In genomic region chr9:134169724-134170401, GRCh38 we compare ENCODE assay signal across 1 cellular context.
TF ChIP-seq lines count a peak whose summit lies in the region.

No MANE protein-coding gene starts in this region.

TF ChIP-seq in HepG2, 621 proteins besides CTCF, POLR2A, EP300 and RAD21 (continued from another document and continues in another):
- TF ChIP-seq TBX3 (IDR thresholded peaks at IDR 0.05; ENCODE audit: borderline replicate concordance) (no peak), ZNF569 (CRISPR knock-in tag; IDR thresholded peaks at IDR 0.05; ENCODE audit: borderline replicate concordance) (no peak), ZNF619 (CRISPR knock-in tag; IDR thresholded peaks at IDR 0.05) (0 out of 2 replicates have a peak, but pooled peaks have one; percentile 53), HNF1A (IDR thresholded peaks at IDR 0.05; ENCODE audit: low read depth) (no peak), HNF1A (CRISPR knock-in tag; IDR thresholded peaks at IDR 0.05; ENCODE audit: borderline replicate concordance) (peak; percentile 35; the same call in 1 of the 2 replicates), PHF21A (CRISPR knock-in tag; IDR thresholded peaks at IDR 0.05) (0 out of 2 replicates have a peak, but pooled peaks have one; percentile 39), LCORL (IDR thresholded peaks at IDR 0.05) (no peak), LCORL (CRISPR knock-in tag; IDR thresholded peaks at IDR 0.05) (peak; percentile 41; the same call in 1 of the 2 replicates), SNAPC2 (CRISPR knock-in tag; IDR thresholded peaks at IDR 0.05) (peak; percentile 72; the same call in 1 of the 2 replicates), DBP (CRISPR knock-in tag; IDR thresholded peaks at IDR 0.05; ENCODE audit: not compliant biosample characterization) (no peak), ZNF232 (CRISPR knock-in tag; IDR thresholded peaks at IDR 0.05; ENCODE audit: borderline replicate concordance) (0 out of 2 replicates have a peak, but pooled peaks have one; percentile 19), ZBTB33 (CRISPR knock-in tag; IDR thresholded peaks at IDR 0.05) (peak; percentile 28; the same call in 1 of the 2 replicates), MTA1 (CRISPR knock-in tag; IDR thresholded peaks at IDR 0.05; ENCODE audit: borderline replicate concordance) (peak; percentile 36; the same call in 1 of the 2 replicates), ELK4 (CRISPR knock-in tag; IDR thresholded peaks at IDR 0.05; ENCODE audit: borderline replicate concordance) (no peak), ZNF44 (CRISPR knock-in tag; IDR thresholded peaks at IDR 0.05) (no peak), IKZF4 (CRISPR knock-in tag; IDR thresholded peaks at IDR 0.05; ENCODE audit: borderline replicate concordance, low read depth, not compliant biosample characterization) (peak; percentile 39), ETV5 (CRISPR knock-in tag; IDR thresholded peaks at IDR 0.05; ENCODE audit: borderline replicate concordance) (no peak), NFE2L1 (CRISPR knock-in tag; IDR thresholded peaks at IDR 0.05; ENCODE audit: borderline replicate concordance) (no peak), WIZ (CRISPR knock-in tag; IDR thresholded peaks at IDR 0.05) (0 out of 2 replicates have a peak, but pooled peaks have one; percentile 6), ZNF691 (CRISPR knock-in tag; IDR thresholded peaks at IDR 0.05; ENCODE audit: borderline replicate concordance, low read depth) (0 out of 2 replicates have a peak, but pooled peaks have one; percentile 16), MXI1 (IDR thresholded peaks at IDR 0.05; ENCODE audit: borderline replicate concordance, low read depth, low read length) (no peak), FOXJ3 (CRISPR knock-in tag; IDR thresholded peaks at IDR 0.05; ENCODE audit: borderline replicate concordance) (0 out of 2 replicates have a peak, but pooled peaks have one; percentile 27), ZSCAN25 (CRISPR knock-in tag; IDR thresholded peaks at IDR 0.05) (peak; percentile 22; the same call in 1 of the 2 replicates), MYC (CRISPR knock-in tag; IDR thresholded peaks at IDR 0.05; ENCODE audit: borderline replicate concordance) (peak; percentile 37; the same call in 1 of the 2 replicates), HDAC2 (CRISPR knock-in tag; IDR thresholded peaks at IDR 0.05) (peak; percentile 9; the same call in 1 of the 2 replicates), RBM39 (IDR thresholded peaks at IDR 0.05; ENCODE audit: low read depth, low read length, poor library complexity, severe bottlenecking) (no peak), PHF20 (CRISPR knock-in tag; IDR thresholded peaks at IDR 0.05) (0 out of 2 replicates have a peak, but pooled peaks have one; percentile 21), UBTF (CRISPR knock-in tag; IDR thresholded peaks at IDR 0.05) (peak; percentile 54; the same call in 1 of the 2 replicates), ZNF800 (CRISPR knock-in tag; IDR thresholded peaks at IDR 0.05) (no peak), GLI4 (CRISPR knock-in tag; IDR thresholded peaks at IDR 0.05; ENCODE audit: borderline replicate concordance) (peak; percentile 61; the same call in 1 of the 2 replicates), ZNF513 (CRISPR knock-in tag; conservative IDR thresholded peaks at IDR 0.05) (no peak), ZNF768 (CRISPR knock-in tag; IDR thresholded peaks at IDR 0.05) (peak; percentile 60; the same call in 1 of the 2 replicates), HOXA7 (CRISPR knock-in tag; IDR thresholded peaks at IDR 0.05) (0 out of 2 replicates have a peak, but pooled peaks have one; percentile 37), MAX (IDR thresholded peaks at IDR 0.05) (peak; percentile 25; the same call in 1 of the 2 replicates), ZNF225 (CRISPR knock-in tag; IDR thresholded peaks at IDR 0.05) (peak; percentile 44; the same call in 1 of the 2 replicates), ZNF687 (CRISPR knock-in tag; IDR thresholded peaks at IDR 0.05) (peak; percentile 85), ZNF263 (CRISPR knock-in tag; IDR thresholded peaks at IDR 0.05) (peak; percentile 44; the same call in 1 of the 2 replicates), ZBTB7B (CRISPR knock-in tag; IDR thresholded peaks at IDR 0.05) (peak; percentile 32; the same call in 1 of the 2 replicates), FOSL2 (CRISPR knock-in tag; IDR thresholded peaks at IDR 0.05) (peak; percentile 4; the same call in 1 of the 2 replicates)
